ENCODE assay signal across 18 cellular contexts in the genomic region with DNA sequence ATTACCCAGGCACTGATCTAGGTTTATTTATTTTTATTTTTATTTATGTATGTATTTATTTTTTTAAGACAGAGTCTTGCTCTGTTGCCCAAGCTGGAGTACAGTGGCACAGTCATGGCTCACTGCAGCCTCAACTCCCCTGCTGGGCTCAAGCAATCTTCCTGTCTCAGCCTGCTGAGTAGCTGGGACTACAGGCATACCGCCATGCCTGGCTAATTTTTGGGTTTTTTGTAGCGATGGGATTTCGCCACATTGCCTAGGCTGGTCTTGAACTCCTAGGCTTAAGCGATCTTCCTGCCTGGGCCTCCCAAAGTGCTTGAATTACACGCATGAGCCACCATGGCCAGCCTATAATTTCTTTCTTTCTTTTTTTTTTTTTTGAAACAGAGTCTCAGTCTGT. TPM values are rescaled to one million over a fixed set of nuclear protein-coding genes. Genes with fewer than 3 reads are reported as not detected.
DNase-seq lines count a peak whose midpoint lies in the region; ATAC-seq, FAIRE-seq and TF ChIP-seq lines count a peak whose summit lies in the region.
"Had no signal": no experiment of that assay in that cellular context is flagged by ENCODE, and none has a peak within 500 bp of the region (broad histone marks: within the 10 kb centered on the region; RNA-seq: fewer than 3 reads in every experiment).

No MANE protein-coding gene starts in this region.

- peaks cover 1% of the 10 kb centered on the region for H3K9me3 Mint-ChIP-seq in memory B cell
- H3K9me3 Mint-ChIP-seq: CD4-positive, alpha-beta T cell had no signal

- H3K27ac ChIP-seq in HepG2 (ENCODE audit: extremely low read length, insufficient read depth, low read length) (no peak overlapping the region), right lobe of liver (no peak overlapping the region)
- H3K27ac ChIP-seq: PC-9 had no signal

- CTCF ChIA-PET in HepG2 (lab: Yijun Ruan, JAX; ENCODE audit: low intra/inter-chr PET ratio, low total read pairs) = no interaction called here

- TF ChIP-seq RAD21 in HepG2 (CRISPR knock-in tag; IDR thresholded peaks at IDR 0.05) = no peak

- no peaks in the 10 kb centered on the region; a peak in 1 of 5 replicates for H3K36me3 ChIP-seq in HepG2 (replicated peaks in 1 of 2; ENCODE audit: control insufficient read depth in 1 of 2, insufficient read depth in 2 of 2, low read length in 2 of 2)
- no peaks in the 10 kb centered on the region for H3K36me3 ChIP-seq in right lobe of liver
- peaks cover 4% of the 10 kb centered on the region for H3K36me3 ChIP-seq in MG63

- peaks cover 8% of the 10 kb centered on the region; the same call in 1 of the 2 replicates for H4K20me1 ChIP-seq in HepG2 (ENCODE audit: insufficient read depth, low read length)

- H3K9ac ChIP-seq in HepG2 (ENCODE audit: insufficient read depth, low read depth, low read length) = no peak overlapping the region

- H2AFZ ChIP-seq in HepG2 (ENCODE audit: low read length) = no peak overlapping the region
- H2AFZ ChIP-seq: PC-9 had no signal

- H3K79me2 ChIP-seq in HepG2 (ENCODE audit: insufficient read depth, low read length) = peaks cover 67% of the 10 kb centered on the region

- no peak overlapping the region for H3K4me3 Mint-ChIP-seq in T-helper 17 cell
- H3K4me3 Mint-ChIP-seq in memory B cell = no peak overlapping the region
- H3K4me3 Mint-ChIP-seq: CD4-positive, alpha-beta T cell had no signal

- H3K4me2 ChIP-seq in HepG2 (ENCODE audit: low read depth, low read length) = no peak overlapping the region
- H3K4me2 ChIP-seq: PC-9 had no signal

- H3K27me3 Mint-ChIP-seq in T-helper 17 cell = no peaks in the 10 kb centered on the region
- no peaks in the 10 kb centered on the region for H3K27me3 Mint-ChIP-seq in memory B cell
- H3K27me3 Mint-ChIP-seq: CD4-positive, alpha-beta T cell had no signal

- no peaks in the 10 kb centered on the region for H3K9me3 ChIP-seq in HepG2 (ENCODE audit: low read length)
- no peaks in the 10 kb centered on the region for H3K9me3 ChIP-seq in right lobe of liver
- no peaks in the 10 kb centered on the region for H3K9me3 ChIP-seq in T-helper 17 cell (ENCODE audit: control insufficient read depth, low read length, poor library complexity, severe bottlenecking)
- H3K9me3 ChIP-seq in MG63 = peaks cover 7% of the 10 kb centered on the region
- H3K9me3 ChIP-seq: Caco-2 had no signal

- H3K36me3 Mint-ChIP-seq in T-helper 17 cell (ENCODE audit: low read depth) (peaks cover 4% of the 10 kb centered on the region), memory B cell (peaks cover 14% of the 10 kb centered on the region)

- H3K27ac Mint-ChIP-seq in T-helper 17 cell = peak overlapping the region; percentile 10
- peak overlapping the region; percentile 8 for H3K27ac Mint-ChIP-seq in memory B cell
- H3K27ac Mint-ChIP-seq: CD4-positive, alpha-beta T cell had no signal

- no peak for TF ChIP-seq POLR2A in HepG2 (IDR thresholded peaks at IDR 0.05; ENCODE audit: insufficient read depth in 1 of 2, low read depth in 2 of 2, low read length in 2 of 2)
- TF ChIP-seq POLR2A in right lobe of liver (IDR thresholded peaks at IDR 0.05) = no peak

- no peaks in the 10 kb centered on the region for H3K27me3 ChIP-seq in HepG2 (ENCODE audit: control insufficient read depth in 1 of 2, insufficient read depth in 2 of 2, low read length in 2 of 2)
- H3K27me3 ChIP-seq in right lobe of liver = no peaks in the 10 kb centered on the region
- H3K27me3 ChIP-seq in MG63 = no peaks in the 10 kb centered on the region

- BruUV-seq in HepG2 (replicated peaks; lab: Mats Ljungman, UMichigan) = no TSS peak

- 97% methylated on average over 5 of the region's 5 CpGs for WGBS in HepG2 (ENCODE audit: low lambda C conversion rate)
- WGBS in right lobe of liver (ENCODE audit: insufficient coverage, low coverage, low lambda C conversion rate, missing lambda C conversion rate) = 90% methylated on average over 5 of the region's 5 CpGs

- ATAC-seq in HepG2 (no peak), right lobe of liver (no peak), T-helper 17 cell (no peak), memory B cell (ENCODE audit: low read depth) (no peak), GM18861 (IDR thresholded peaks at IDR 0.05; ENCODE audit: unreplicated experiment) (no peak), esophagus mucosa (no peak)

- intact Hi-C loops in HepG2 (cut with micrococcal nuclease; ENCODE audit: unreplicated experiment) = no loop called here
- intact Hi-C loops in right lobe of liver (cut with DNase I) = no loop called here

- in situ Hi-C loops in HepG2 (cut with HindIII; ENCODE audit: extremely low pct_ligation_motif_present, low pct_unique_long_range_greater_than_20kb) = no loop called here

- DNase-seq in HepG2 (ENCODE audit: low spot score) = no peak
- no peak for DNase-seq in right lobe of liver
- no peak for DNase-seq in T-helper 17 cell
- no peak for DNase-seq in memory B cell (ENCODE audit: low spot score in 2 of 2)
- no peak for DNase-seq in SW480 (ENCODE audit: low spot score)
- DNase-seq in MG63 = no peak
- DNase-seq: 8988T; Caco-2; CD4-positive, alpha-beta T cell; GDM1; GOT3; NCI-H1417 treated with DMSO at 0.1 percent for 48 hours; NCI-H187 treated with DMSO at 0.1 percent for 48 hours; NCI-H345; NCI-H524 treated with DMSO at 0.1 percent for 48 hours; PC-9 had no signal

- no peak for TF ChIP-seq EP300 in HepG2 (IDR thresholded peaks at IDR 0.05; ENCODE audit: low read depth in 2 of 2, low read length in 2 of 2)
- TF ChIP-seq EP300 in HepG2 (CRISPR knock-in tag; IDR thresholded peaks at IDR 0.05; ENCODE audit: borderline replicate concordance) = no peak

- H3K4me3 ChIP-seq in HepG2 (replicated peaks in 1 of 3; ENCODE audit: insufficient read depth in 1 of 3, low read depth in 2 of 3, low read length in 3 of 3) (no peak overlapping the region), right lobe of liver (no peak overlapping the region), MG63 (no peak overlapping the region)
- H3K4me3 ChIP-seq: PC-9 had no signal

- POLR2A ChIA-PET in HepG2 (lab: Yijun Ruan, JAX) = no interaction called here

- H3K4me1 Mint-ChIP-seq in T-helper 17 cell = peaks cover 20% of the 10 kb centered on the region
- H3K4me1 Mint-ChIP-seq in memory B cell = peaks cover 15% of the 10 kb centered on the region

- TF ChIP-seq CTCF in HepG2 (CRISPR knock-in tag; IDR thresholded peaks at IDR 0.05) (no peak), right lobe of liver (IDR thresholded peaks at IDR 0.05) (no peak)

- no peak for FAIRE-seq in HepG2 (lab: Jason Lieb, UNC)

- H3K4me1 ChIP-seq in HepG2 (ENCODE audit: insufficient read depth, low read length) (peaks cover 36% of the 10 kb centered on the region), right lobe of liver (peaks cover 0 to 18% (median 0%) of the 10 kb centered on the region in 4 donors)

RNA-seq across cellular contexts. Expression of a gene that starts 9.4 kb away (rescaled TPM):
- total RNA-seq in HepG2 (2016; rRNA removed; fragmentation: Illumina TruSeq; extraction: Trizol) (17.1 and 29.6 TPM in 2 replicates), right lobe of liver (10 to 100 TPM; 16.1 to 25.8 (median 23.3) TPM), T-helper 17 cell (10 to 100 TPM; 20.9 to 23.9 TPM), esophagus mucosa (56.3 TPM)
- 12.5 and 13.7 TPM in 2 replicates for total RNA-seq in HepG2 (2016; cell fraction: cytosol; rRNA removed; fragmentation: Illumina TruSeq; extraction: Trizol; ENCODE audit: low read depth)
- total RNA-seq in HepG2 (2016; cell fraction: insoluble cytoplasmic fraction; rRNA removed; fragmentation: Illumina TruSeq; extraction: Trizol) = 18.0 and 28.5 TPM in 2 replicates
- 22.9 and 27.9 TPM in 2 replicates for total RNA-seq in HepG2 (2016; cell fraction: membrane; rRNA removed; fragmentation: Illumina TruSeq; extraction: Trizol)
- total RNA-seq in HepG2 (2016; cell fraction: nucleus; rRNA removed; fragmentation: Illumina TruSeq; extraction: Trizol) = 19.8 and 22.8 TPM in 2 replicates
- 13.9 TPM in 2 replicates for polyA plus RNA-seq in HepG2 (2011; rRNA removed)
- polyA plus RNA-seq in HepG2 (2011; cell fraction: cytosol; rRNA removed) = 9.3 and 14.1 TPM in 2 replicates
- polyA plus RNA-seq in HepG2 (2011; cell fraction: nucleus; rRNA removed) = 7.6 and 10.2 TPM in 2 replicates
- 20.1 and 20.8 TPM in 2 replicates for polyA plus RNA-seq in HepG2 (2012)
- 3.9 and 4.2 TPM in 2 replicates for polyA plus RNA-seq in HepG2 (2016; cell fraction: cytosol; fragmentation: Illumina TruSeq; extraction: Trizol; ENCODE audit: low read depth)
- polyA plus RNA-seq in HepG2 (2016; cell fraction: insoluble cytoplasmic fraction; fragmentation: Illumina TruSeq; extraction: Trizol; ENCODE audit: low read depth) = 36.5 and 50.9 TPM in 2 replicates
- 18.0 and 18.6 TPM in 2 replicates for polyA plus RNA-seq in HepG2 (2016; cell fraction: membrane; fragmentation: Illumina TruSeq; extraction: Trizol; ENCODE audit: low read depth)
- 40.9 and 42.7 TPM in 2 replicates for polyA plus RNA-seq in HepG2 (2016; cell fraction: nucleus; fragmentation: Illumina TruSeq; extraction: Trizol; ENCODE audit: insufficient read depth, low read depth)
- 21.5 and 24.1 TPM in 2 replicates for polyA minus RNA-seq in HepG2 (2011; rRNA and poly(A)+ RNA removed; ENCODE audit: low replicate concordance)
- polyA minus RNA-seq in HepG2 (2011; cell fraction: cytosol; rRNA and poly(A)+ RNA removed) = 19.1 and 23.2 TPM in 2 replicates
- 13.7 and 14.3 TPM in 2 replicates for polyA minus RNA-seq in HepG2 (2011; cell fraction: nucleus; rRNA and poly(A)+ RNA removed)
- 0.07 and 6.9 TPM in 2 replicates for total RNA-seq in MG63 (2014; rRNA removed; shearing (Covaris generic); ENCODE audit: low replicate concordance)

RNA-seq across cellular contexts. Expression of a gene that starts 50.1 kb away (rescaled TPM):
- total RNA-seq in HepG2 (2016; rRNA removed; fragmentation: Illumina TruSeq; extraction: Trizol) (21.0 and 28.8 TPM in 2 replicates), right lobe of liver (10 to 100 TPM in 4 of 6 experiments, 1 to 10 TPM in 2; 9.1 to 16.4 (median 11.8) TPM), T-helper 17 cell (1 to 10 TPM; 4.6 to 4.7 TPM), esophagus mucosa (15.5 TPM)
- 7.0 and 7.5 TPM in 2 replicates for total RNA-seq in HepG2 (2016; cell fraction: cytosol; rRNA removed; fragmentation: Illumina TruSeq; extraction: Trizol; ENCODE audit: low read depth)
- 20.7 and 32.3 TPM in 2 replicates for total RNA-seq in HepG2 (2016; cell fraction: insoluble cytoplasmic fraction; rRNA removed; fragmentation: Illumina TruSeq; extraction: Trizol)
- total RNA-seq in HepG2 (2016; cell fraction: membrane; rRNA removed; fragmentation: Illumina TruSeq; extraction: Trizol) = 10.5 and 12.8 TPM in 2 replicates
- 7.0 and 9.3 TPM in 2 replicates for total RNA-seq in HepG2 (2016; cell fraction: nucleus; rRNA removed; fragmentation: Illumina TruSeq; extraction: Trizol)
- polyA plus RNA-seq in HepG2 (2011; rRNA removed) = 11.7 and 14.4 TPM in 2 replicates
- polyA plus RNA-seq in HepG2 (2011; cell fraction: cytosol; rRNA removed) = 16.5 and 19.8 TPM in 2 replicates
- 10.4 and 11.6 TPM in 2 replicates for polyA plus RNA-seq in HepG2 (2011; cell fraction: nucleus; rRNA removed)
- 9.5 and 13.0 TPM in 2 replicates for polyA plus RNA-seq in HepG2 (2012)
- polyA plus RNA-seq in HepG2 (2016; cell fraction: cytosol; fragmentation: Illumina TruSeq; extraction: Trizol; ENCODE audit: low read depth) = 2.8 and 3.8 TPM in 2 replicates
- 26.5 and 30.0 TPM in 2 replicates for polyA plus RNA-seq in HepG2 (2016; cell fraction: insoluble cytoplasmic fraction; fragmentation: Illumina TruSeq; extraction: Trizol; ENCODE audit: low read depth)
- polyA plus RNA-seq in HepG2 (2016; cell fraction: membrane; fragmentation: Illumina TruSeq; extraction: Trizol; ENCODE audit: low read depth) = 4.9 and 5.6 TPM in 2 replicates
- polyA plus RNA-seq in HepG2 (2016; cell fraction: nucleus; fragmentation: Illumina TruSeq; extraction: Trizol; ENCODE audit: insufficient read depth, low read depth) = 14.7 and 18.3 TPM in 2 replicates
- polyA minus RNA-seq in HepG2 (2011; rRNA and poly(A)+ RNA removed; ENCODE audit: low replicate concordance) = 28.2 and 57.8 TPM in 2 replicates
- 13.0 and 15.4 TPM in 2 replicates for polyA minus RNA-seq in HepG2 (2011; cell fraction: cytosol; rRNA and poly(A)+ RNA removed)
- polyA minus RNA-seq in HepG2 (2011; cell fraction: nucleus; rRNA and poly(A)+ RNA removed) = 3.6 and 4.2 TPM in 2 replicates
- total RNA-seq in MG63 (2014; rRNA removed; shearing (Covaris generic); ENCODE audit: low replicate concordance) = 21.1 and 30.0 TPM in 2 replicates
